In genomic region chr18:76467371-76468190, GRCh38 we compare ENCODE assay signal across 8 cellular contexts. TPM values are rescaled to one million over a fixed set of nuclear protein-coding genes. Genes with fewer than 3 reads are reported as not detected.
DNase-seq lines count a peak whose midpoint lies in the region; ATAC-seq and TF ChIP-seq lines count a peak whose summit lies in the region.

No MANE protein-coding gene starts in this region.

- H3K36me3 Mint-ChIP-seq in activated CD8-positive, alpha-beta memory T cell treated with anti-CD3 and anti-CD28 coated beads, Interleukin-2, amount 10 ng/mL, durations not matched to agents 7 days and 5 days = no peaks in the 10 kb centered on the region
- H3K36me3 Mint-ChIP-seq in activated B cell treated with CpG ODN at 0.5 μM for 24 hours (ENCODE audit: low read depth) (peaks cover 2% of the 10 kb centered on the region), immature natural killer cell (peaks cover 0 to 5% (median 0%) of the 10 kb centered on the region in 3 donors), type B pancreatic cell (peaks cover 28% of the 10 kb centered on the region)

- POLR2A ChIA-PET in activated B cell treated with CpG ODN at 0.5 μM for 24 hours (lab: Charles Lee) = no interaction called here

- H3K36me3 ChIP-seq in WERI-Rb-1 = peaks cover 22% of the 10 kb centered on the region

- no peaks in the 10 kb centered on the region for H3K27me3 ChIP-seq in WERI-Rb-1 (ENCODE audit: insufficient read depth, low read depth, severe bottlenecking)

- H3K9me3 Mint-ChIP-seq in activated CD8-positive, alpha-beta memory T cell treated with anti-CD3 and anti-CD28 coated beads, Interleukin-2, amount 10 ng/mL, durations not matched to agents 7 days and 5 days (ENCODE audit: low read depth) = no peaks in the 10 kb centered on the region
- H3K9me3 Mint-ChIP-seq in activated B cell treated with CpG ODN at 0.5 μM for 24 hours = no peaks in the 10 kb centered on the region
- no peaks in the 10 kb centered on the region for H3K9me3 Mint-ChIP-seq in immature natural killer cell
- no peaks in the 10 kb centered on the region for H3K9me3 Mint-ChIP-seq in type B pancreatic cell

- no peak overlapping the region for H3K27ac Mint-ChIP-seq in activated CD8-positive, alpha-beta memory T cell treated with anti-CD3 and anti-CD28 coated beads, Interleukin-2, amount 10 ng/mL, durations not matched to agents 7 days and 5 days
- H3K27ac Mint-ChIP-seq in activated B cell treated with CpG ODN at 0.5 μM for 24 hours (peak overlapping the region; percentile 41), immature natural killer cell (peak overlapping the region; percentile 81 to 92 (median 88)), type B pancreatic cell (no peak overlapping the region)

- H3K9me3 ChIP-seq in WERI-Rb-1 (ENCODE audit: severe bottlenecking) = no peaks in the 10 kb centered on the region

- no peak for ATAC-seq in activated CD8-positive, alpha-beta memory T cell treated with anti-CD3 and anti-CD28 coated beads, Interleukin-2, amount 10 ng/mL, durations not matched to agents 7 days and 5 days
- ATAC-seq in activated B cell treated with CpG ODN at 0.5 μM for 24 hours (ENCODE audit: low read depth) (peak; percentile 18), GM21825 (IDR thresholded peaks at IDR 0.05; ENCODE audit: unreplicated experiment) (no peak), HG03439 (IDR thresholded peaks at IDR 0.05; ENCODE audit: unreplicated experiment) (no peak)

- intact Hi-C loops in activated B cell treated with CpG ODN at 0.5 μM for 24 hours (cut with micrococcal nuclease) = no loop called here

- H3K4me3 Mint-ChIP-seq in activated CD8-positive, alpha-beta memory T cell treated with anti-CD3 and anti-CD28 coated beads, Interleukin-2, amount 10 ng/mL, durations not matched to agents 7 days and 5 days = no peak overlapping the region
- peak overlapping the region; percentile 64 for H3K4me3 Mint-ChIP-seq in activated B cell treated with CpG ODN at 0.5 μM for 24 hours
- peak overlapping the region; percentile 78 to 85 (median 82) for H3K4me3 Mint-ChIP-seq in immature natural killer cell
- no peak overlapping the region for H3K4me3 Mint-ChIP-seq in type B pancreatic cell

- CTCF ChIA-PET in activated CD8-positive, alpha-beta memory T cell treated with anti-CD3 and anti-CD28 coated beads, Interleukin-2, amount 10 ng/mL, durations not matched to agents 7 days and 5 days (lab: Charles Lee) = interaction anchor here (0.7 kb wide), 1 partner anchor 1451 kb away, joined by 3 read pairs; no protein-coding TSS in a partner anchor
- CTCF ChIA-PET in activated B cell treated with CpG ODN at 0.5 μM for 24 hours (lab: Charles Lee) = no interaction called here

- peaks cover 13% of the 10 kb centered on the region for H3K27me3 Mint-ChIP-seq in activated CD8-positive, alpha-beta memory T cell treated with anti-CD3 and anti-CD28 coated beads, Interleukin-2, amount 10 ng/mL, durations not matched to agents 7 days and 5 days
- H3K27me3 Mint-ChIP-seq in activated B cell treated with CpG ODN at 0.5 μM for 24 hours (no peaks in the 10 kb centered on the region), immature natural killer cell (ENCODE audit: low read depth in 3 of 3) (peaks cover 0 to 4% (median 1%) of the 10 kb centered on the region in 3 donors), type B pancreatic cell (no peaks in the 10 kb centered on the region)

- peak; percentile 57 for DNase-seq in activated CD8-positive, alpha-beta memory T cell treated with anti-CD3 and anti-CD28 coated beads, Interleukin-2, amount 50 U/mL, for 48 hours
- no peak for DNase-seq in activated CD8-positive, alpha-beta memory T cell treated with anti-CD3 and anti-CD28 coated beads, Interleukin-2, amount 10 ng/mL, durations not matched to agents 7 days and 5 days
- DNase-seq in activated B cell treated with CpG ODN at 0.5 μM for 24 hours (no peak), immature natural killer cell (peak in 2 of 3 donors; percentile 13 to 27), type B pancreatic cell (ENCODE audit: extremely low spot score, unreplicated experiment) (peak; percentile 60), WERI-Rb-1 (no peak)

- TF ChIP-seq CTCF in activated B cell treated with CpG ODN at 0.5 μM for 24 hours (IDR thresholded peaks at IDR 0.05) (no peak), type B pancreatic cell (conservative IDR thresholded peaks at IDR 0.05) (no peak), WERI-Rb-1 (IDR thresholded peaks at IDR 0.05; ENCODE audit: low read depth, low read length) (no peak)

- H3K27ac ChIP-seq in WERI-Rb-1 = no peak overlapping the region

- H3K4me3 ChIP-seq in WERI-Rb-1 (ENCODE audit: low read depth, low read length) = no peak overlapping the region

- H3K4me1 Mint-ChIP-seq in activated CD8-positive, alpha-beta memory T cell treated with anti-CD3 and anti-CD28 coated beads, Interleukin-2, amount 10 ng/mL, durations not matched to agents 7 days and 5 days = peaks cover 9% of the 10 kb centered on the region
- H3K4me1 Mint-ChIP-seq in activated B cell treated with CpG ODN at 0.5 μM for 24 hours (peaks cover 22% of the 10 kb centered on the region), immature natural killer cell (peaks cover 41 to 78% of the 10 kb centered on the region in 2 donors), type B pancreatic cell (ENCODE audit: unreplicated experiment) (peaks cover 25% of the 10 kb centered on the region)

RNA-seq across cellular contexts. Expression of gene ZNF516, which starts 27.5 kb away (rescaled TPM):
- 1 to 10 TPM; 1.5 to 2.0 TPM for total RNA-seq in activated CD8-positive, alpha-beta memory T cell treated with anti-CD3 and anti-CD28 coated beads, Interleukin-2, amount 10 ng/mL, durations not matched to agents 7 days and 5 days
- total RNA-seq in activated B cell treated with CpG ODN at 0.5 μM for 24 hours (19.4 and 21.7 TPM in 2 replicates), type B pancreatic cell (ENCODE audit: low replicate concordance) (34.1 and 71.2 TPM in 2 replicates)
- polyA plus RNA-seq in immature natural killer cell = 1 to 10 TPM; 1.2 to 6.1 (median 2.0) TPM

Comparison
In these comparisons a context has a peak if more than half of its experiments do, and no peak if none do; other contexts are left out.
1. DNase-seq: peak in activated CD8-positive, alpha-beta memory T cell treated with anti-CD3 and anti-CD28 coated beads, Interleukin-2, amount 50 U/mL, for 48 hours (single experiment), immature natural killer cell (2 of 3) and type B pancreatic cell (single experiment); none in activated CD8-positive, alpha-beta memory T cell treated with anti-CD3 and anti-CD28 coated beads, Interleukin-2, amount 10 ng/mL, durations not matched to agents 7 days and 5 days (single experiment), activated B cell treated with CpG ODN at 0.5 μM for 24 hours (single experiment) and WERI-Rb-1 (single experiment).
2. H3K27ac Mint-ChIP-seq: peak in activated B cell treated with CpG ODN at 0.5 μM for 24 hours (single experiment) and immature natural killer cell (6 of 6); none in activated CD8-positive, alpha-beta memory T cell treated with anti-CD3 and anti-CD28 coated beads, Interleukin-2, amount 10 ng/mL, durations not matched to agents 7 days and 5 days (single experiment) and type B pancreatic cell (single experiment).
3. H3K4me3 Mint-ChIP-seq: peak in activated B cell treated with CpG ODN at 0.5 μM for 24 hours (single experiment) and immature natural killer cell (5 of 5); none in activated CD8-positive, alpha-beta memory T cell treated with anti-CD3 and anti-CD28 coated beads, Interleukin-2, amount 10 ng/mL, durations not matched to agents 7 days and 5 days (single experiment) and type B pancreatic cell (single experiment).